ENCODE assay signal across 12 cellular contexts in the genomic region with DNA sequence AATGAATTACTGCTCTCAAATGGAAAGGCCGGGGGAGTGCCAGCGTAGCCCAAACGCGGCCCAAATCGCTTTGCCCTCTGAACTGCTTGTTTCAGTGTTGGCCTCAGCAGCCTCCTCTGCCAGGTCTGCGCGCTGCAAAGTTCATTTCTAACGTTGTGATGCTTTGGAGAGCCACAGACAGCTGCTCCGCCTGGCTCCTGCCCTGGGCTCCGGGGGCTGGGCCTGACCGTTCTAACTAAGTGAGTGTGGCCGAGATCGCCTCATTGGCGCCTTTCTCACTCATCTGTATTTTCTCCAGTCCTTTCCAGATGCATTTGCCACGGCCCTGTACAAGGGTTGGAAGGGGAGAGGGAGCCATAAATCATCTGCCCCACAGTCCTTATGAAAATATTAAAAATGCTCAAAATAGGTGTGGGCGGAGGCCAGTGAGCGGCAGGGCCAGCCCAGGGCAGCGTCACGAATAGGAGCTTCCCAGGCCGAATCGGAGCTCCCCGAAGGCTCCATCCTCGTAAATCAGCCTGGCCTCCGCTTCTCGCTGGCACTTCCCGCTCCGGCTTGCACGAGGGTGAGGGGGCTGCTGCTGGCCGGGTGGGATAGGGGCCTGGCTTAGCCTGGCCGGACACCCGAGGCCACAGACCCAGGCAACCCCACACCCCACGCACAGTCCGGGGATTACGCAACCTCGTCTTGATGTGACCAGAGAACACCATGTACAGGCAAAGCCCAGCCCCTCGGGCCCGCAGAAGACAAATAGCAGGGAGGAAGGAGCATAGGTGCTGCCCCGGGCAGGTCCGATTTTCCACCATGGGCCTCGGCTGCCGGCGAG.
DNase-seq lines count a peak whose midpoint lies in the region; FAIRE-seq and TF ChIP-seq lines count a peak whose summit lies in the region.
"Had no signal": no experiment of that assay in that cellular context is flagged by ENCODE, and none has a peak within 500 bp of the region (broad histone marks: within the 10 kb centered on the region; RNA-seq: fewer than 3 reads in every experiment).

No MANE protein-coding gene starts in this region.

- H3K9me3 Mint-ChIP-seq in neural crest cell, result no peaks in the 10 kb centered on the region
- H3K9me3 Mint-ChIP-seq in CD4-positive, alpha-beta memory T cell, result peaks cover 0 to 3% (median 0%) of the 10 kb centered on the region in 8 donors
- H3K9me3 Mint-ChIP-seq: activated CD4-positive, alpha-beta memory T cell treated with anti-CD3 and anti-CD28 coated beads for 36 hours had no signal

- peaks cover 38% of the 10 kb centered on the region for H3K4me1 ChIP-seq in SJCRH30
- peaks cover 0 to 25% (median 19%) of the 10 kb centered on the region in 3 donors for H3K4me1 ChIP-seq in esophagus squamous epithelium
- H3K4me1 ChIP-seq in testis, result peaks cover 45% of the 10 kb centered on the region
- H3K4me1 ChIP-seq in small intestine (ENCODE audit: control insufficient read depth in 2 of 2, insufficient read depth in 1 of 2, low read depth in 1 of 2, low read length in 1 of 2), result no peaks in the 10 kb centered on the region
- H3K4me1 ChIP-seq in CD4-positive, alpha-beta memory T cell (ENCODE audit: insufficient read depth, low read length), result no peaks in the 10 kb centered on the region

- no peaks in the 10 kb centered on the region for H3K9me3 ChIP-seq in SJCRH30 (replicated peaks)
- H3K9me3 ChIP-seq in esophagus squamous epithelium, result no peaks in the 10 kb centered on the region
- H3K9me3 ChIP-seq in testis, result no peaks in the 10 kb centered on the region
- H3K9me3 ChIP-seq in small intestine (ENCODE audit: control insufficient read depth, low read depth), result no peaks in the 10 kb centered on the region
- no peaks in the 10 kb centered on the region for H3K9me3 ChIP-seq in CD4-positive, alpha-beta memory T cell (ENCODE audit: control insufficient read depth in 1 of 2, low read length in 2 of 2)

- H3K27me3 ChIP-seq in SJCRH30 (no peaks in the 10 kb centered on the region), esophagus squamous epithelium (peaks cover 0 to 18% (median 0%) of the 10 kb centered on the region in 4 donors), testis (no peaks in the 10 kb centered on the region), small intestine (ENCODE audit: control insufficient read depth in 2 of 2, insufficient read depth in 2 of 2, low read length in 2 of 2) (no peaks in the 10 kb centered on the region)
- no peaks in the 10 kb centered on the region for H3K27me3 ChIP-seq in CD4-positive, alpha-beta memory T cell (ENCODE audit: insufficient read depth, low read length)

- no peaks in the 10 kb centered on the region for H3K27me3 Mint-ChIP-seq in neural crest cell (ENCODE audit: low read depth)
- peaks cover 11 to 23% of the 10 kb centered on the region in 2 donors for H3K27me3 Mint-ChIP-seq in CD4-positive, alpha-beta memory T cell

- POLR2A ChIA-PET in CD4-positive, alpha-beta memory T cell (lab: Charles Lee; ENCODE audit: partially characterized antibody), result no interaction called here

- peak; percentile 54 to 71 for DNase-seq in SJCRH30
- DNase-seq in esophagus squamous epithelium (lab: John Stamatoyannopoulos, UW), result no peak
- DNase-seq in neural crest cell (ENCODE audit: low read depth, low spot score), result no peak
- peak; percentile 88 for DNase-seq in testis
- DNase-seq in stimulated activated CD4-positive, alpha-beta T cell treated with anti-CD3 and anti-CD28 coated beads, Interleukin-1b, Interleukin-23, amount 100 ng/mL, for 48 hours, result no peak
- DNase-seq in midbrain (lab: John Stamatoyannopoulos, UW), result no peak
- DNase-seq in small intestine, result no peak
- DNase-seq in CD4-positive, alpha-beta memory T cell, result no peak
- DNase-seq: activated CD4-positive, alpha-beta memory T cell treated with anti-CD3 and anti-CD28 coated beads for 36 hours; activated naive CD4-positive, alpha-beta T cell treated with Interleukin-2 at 50 U/mL for 16 hours; stimulated activated naive CD8-positive, alpha-beta T cell treated with anti-CD3 and anti-CD28 coated beads, Interleukin-15, Interleukin-2, amounts not matched to agents 100 U/mL and 50 U/mL, for 24 hours had no signal

- no peaks in the 10 kb centered on the region for H3K36me3 Mint-ChIP-seq in neural crest cell (ENCODE audit: low read depth)
- H3K36me3 Mint-ChIP-seq in CD4-positive, alpha-beta memory T cell, result no peaks in the 10 kb centered on the region
- H3K36me3 Mint-ChIP-seq: activated CD4-positive, alpha-beta memory T cell treated with anti-CD3 and anti-CD28 coated beads for 36 hours had no signal

- H3K4me3 ChIP-seq in SJCRH30 (peak overlapping the region; percentile 14), esophagus squamous epithelium (peak overlapping the region in 1 of 4 donors; percentile 37), testis (no peak overlapping the region), small intestine (ENCODE audit: low read depth in 1 of 2, low read length in 2 of 2) (no peak overlapping the region)
- H3K4me3 ChIP-seq in CD4-positive, alpha-beta memory T cell (ENCODE audit: low read length in 2 of 2), result no peak overlapping the region

- CTCF ChIA-PET in CD4-positive, alpha-beta memory T cell (lab: Charles Lee; ENCODE audit: partially characterized antibody), result no interaction called here

- TF ChIP-seq CTCF in esophagus squamous epithelium (IDR thresholded peaks at IDR 0.05) (no peak), neural crest cell (conservative IDR thresholded peaks at IDR 0.05) (no peak), testis (IDR thresholded peaks at IDR 0.05) (no peak)

- H3K36me3 ChIP-seq in SJCRH30, result no peaks in the 10 kb centered on the region
- H3K36me3 ChIP-seq in esophagus squamous epithelium, result no peaks in the 10 kb centered on the region
- H3K36me3 ChIP-seq in testis (ENCODE audit: low read depth, missing control alignments), result no peaks in the 10 kb centered on the region
- H3K36me3 ChIP-seq in small intestine (ENCODE audit: control insufficient read depth in 2 of 2, insufficient read depth in 2 of 2, low read length in 2 of 2), result no peaks in the 10 kb centered on the region
- H3K36me3 ChIP-seq in CD4-positive, alpha-beta memory T cell (ENCODE audit: insufficient read depth, low read length), result no peaks in the 10 kb centered on the region

- no peak overlapping the region for H3K4me3 Mint-ChIP-seq in neural crest cell
- H3K4me3 Mint-ChIP-seq in CD4-positive, alpha-beta memory T cell, result no peak overlapping the region
- H3K4me3 Mint-ChIP-seq: activated CD4-positive, alpha-beta memory T cell treated with anti-CD3 and anti-CD28 coated beads for 36 hours had no signal

- peaks cover 18% of the 10 kb centered on the region for H3K4me1 Mint-ChIP-seq in neural crest cell
- H3K4me1 Mint-ChIP-seq in CD4-positive, alpha-beta memory T cell, result no peaks in the 10 kb centered on the region

- intact Hi-C loops in esophagus squamous epithelium (cut with DNase I), result no loop called here
- intact Hi-C loops in testis (cut with DNase I; ENCODE audit: low total_unique reads), result loop anchor here (10.0 kb wide), 1 partner anchor 110 kb away; no protein-coding TSS in a partner anchor
- intact Hi-C loops in CD4-positive, alpha-beta memory T cell (cut with micrococcal nuclease), result no loop called here

- H3K27ac ChIP-seq in SJCRH30 (no peak overlapping the region; the same call in 1 of the 2 replicates), esophagus squamous epithelium (peak overlapping the region; percentile 70 to 91 (median 81)), testis (peak overlapping the region in 1 of 2 donors; percentile 68), small intestine (ENCODE audit: low read depth in 1 of 2, low read length in 1 of 2) (peak overlapping the region in 1 of 2 donors; percentile 37)
- no peak overlapping the region for H3K27ac ChIP-seq in CD4-positive, alpha-beta memory T cell (ENCODE audit: low read depth, low read length)
- H3K27ac ChIP-seq: HL-60 had no signal

- 54 to 59% methylated on average over 19 to 33 of the region's 42 CpGs for WGBS in esophagus squamous epithelium, 2 donors
- 25 to 26% methylated on average over 28 to 41 of the region's 42 CpGs for WGBS in testis, 2 donors
- 69 to 72% (median 70%) methylated on average over 38 to 42 of the region's 42 CpGs for WGBS in small intestine, 3 donors

- TF ChIP-seq POLR2A in esophagus squamous epithelium (IDR thresholded peaks at IDR 0.05), result peak in 2 of 4 donors; percentile 26 to 53
- TF ChIP-seq POLR2A in testis (IDR thresholded peaks at IDR 0.05), result no peak

- peak overlapping the region; percentile 6 for H3K27ac Mint-ChIP-seq in neural crest cell (ENCODE audit: unreplicated experiment)
- no peak overlapping the region for H3K27ac Mint-ChIP-seq in CD4-positive, alpha-beta memory T cell
- H3K27ac Mint-ChIP-seq: activated CD4-positive, alpha-beta memory T cell treated with anti-CD3 and anti-CD28 coated beads for 36 hours had no signal

- FAIRE-seq in small intestine (lab: Jason Lieb, UNC), result no peak

Comparison
In these comparisons a context has a peak if more than half of its experiments do, and no peak if none do; other contexts are left out.
1. DNase-seq: peak in SJCRH30 (2 of 2) and testis (single experiment); none in esophagus squamous epithelium (single experiment), neural crest cell (single experiment), stimulated activated CD4-positive, alpha-beta T cell treated with anti-CD3 and anti-CD28 coated beads, Interleukin-1b, Interleukin-23, amount 100 ng/mL, for 48 hours (single experiment), midbrain (single experiment), small intestine (single experiment) and CD4-positive, alpha-beta memory T cell (0 of 5).
2. H3K27ac ChIP-seq: peak in esophagus squamous epithelium (4 of 4); none in SJCRH30 (single experiment) and CD4-positive, alpha-beta memory T cell (single experiment).